Comparison of ENCODE assay signal across 24 cellular contexts in genomic region chr3:14132120-14132519, GRCh38.
"Had no signal": no experiment of that assay in that cellular context is flagged by ENCODE, and none has a peak within 500 bp of the region (broad histone marks: within the 10 kb centered on the region; RNA-seq: fewer than 3 reads in every experiment).

No MANE protein-coding gene starts in this region.

- H3K4me3 Mint-ChIP-seq: activated CD4-positive, alpha-beta memory T cell treated with anti-CD3 and anti-CD28 coated beads for 36 hours; activated CD4-positive, alpha-beta T cell treated with anti-CD3 and anti-CD28 coated beads, Interleukin-2, amount 10 ng/mL, durations not matched to agents 7 days and 5 days; activated naive CD4-positive, alpha-beta T cell treated with anti-CD3 and anti-CD28 coated beads, Interleukin-2, amount 50 U/mL, for 24 hours; activated T-cell treated with anti-CD3 and anti-CD28 coated beads, Interleukin-2, amount 50 U/mL, for 4 hours; central memory CD8-positive, alpha-beta T cell; T-helper 1 cell treated with Interleukin-12 subunit alpha and Interleukin-12 subunit beta and Interleukin-4 antibody, amounts not matched to agents 30 μg/mL and 1 μg/mL, for 36 hours had no signal

- FAIRE-seq: TTC549 had no signal

- H3K27ac Mint-ChIP-seq: activated CD4-positive, alpha-beta memory T cell treated with anti-CD3 and anti-CD28 coated beads for 36 hours; activated CD4-positive, alpha-beta T cell treated with anti-CD3 and anti-CD28 coated beads, Interleukin-2, amount 10 ng/mL, durations not matched to agents 7 days and 5 days; activated naive CD4-positive, alpha-beta T cell treated with anti-CD3 and anti-CD28 coated beads, Interleukin-2, amount 50 U/mL, for 24 hours; T-helper 1 cell treated with Interleukin-12 subunit alpha and Interleukin-12 subunit beta and Interleukin-4 antibody, amounts not matched to agents 30 μg/mL and 1 μg/mL, for 36 hours had no signal

- H3K4me3 ChIP-seq: MG63, Peyer's patch had no signal

- H3K27me3 ChIP-seq: MG63, Peyer's patch had no signal

- ATAC-seq: activated T-cell treated with anti-CD3 and anti-CD28 coated beads, Interleukin-2, amount 50 U/mL, for 4 hours had no signal

- H3K9me3 Mint-ChIP-seq: activated CD4-positive, alpha-beta memory T cell treated with anti-CD3 and anti-CD28 coated beads for 36 hours; activated CD4-positive, alpha-beta T cell treated with anti-CD3 and anti-CD28 coated beads, Interleukin-2, amount 10 ng/mL, durations not matched to agents 7 days and 5 days; activated naive CD4-positive, alpha-beta T cell treated with anti-CD3 and anti-CD28 coated beads, Interleukin-2, amount 50 U/mL, for 24 hours; activated T-cell treated with anti-CD3 and anti-CD28 coated beads, Interleukin-2, amount 50 U/mL, for 4 hours; central memory CD8-positive, alpha-beta T cell; T-helper 1 cell treated with Interleukin-12 subunit alpha and Interleukin-12 subunit beta and Interleukin-4 antibody, amounts not matched to agents 30 μg/mL and 1 μg/mL, for 36 hours had no signal

- H3K27ac ChIP-seq: KMS-11, VCaP had no signal

- H3K27me3 Mint-ChIP-seq: activated CD4-positive, alpha-beta memory T cell treated with anti-CD3 and anti-CD28 coated beads for 36 hours; activated CD4-positive, alpha-beta T cell treated with anti-CD3 and anti-CD28 coated beads, Interleukin-2, amount 10 ng/mL, durations not matched to agents 7 days and 5 days; activated naive CD4-positive, alpha-beta T cell treated with anti-CD3 and anti-CD28 coated beads, Interleukin-2, amount 50 U/mL, for 24 hours; central memory CD8-positive, alpha-beta T cell had no signal

- H3K9ac ChIP-seq: KMS-11 had no signal

- H3K9me3 ChIP-seq: MG63, Peyer's patch had no signal

- DNase-seq: activated CD4-positive, alpha-beta memory T cell treated with anti-CD3 and anti-CD28 coated beads for 36 hours; activated CD4-positive, alpha-beta T cell treated with anti-CD3 and anti-CD28 coated beads, Interleukin-2, amount 10 ng/mL, durations not matched to agents 7 days and 5 days; activated CD4-positive, CD25-positive, alpha-beta regulatory T cell; activated CD8-positive, alpha-beta memory T cell treated with anti-CD3 and anti-CD28 coated beads for 24 hours; activated gamma-delta T cell treated with Interleukin-2 at 50 U/mL for 16 hours; activated T-cell treated with anti-CD3 and anti-CD28 coated beads, Interleukin-2, amount 50 U/mL, for 4 hours; aorta; MG63; MV-4-11; NCI-H1092 treated with DMSO at 0.1 percent for 48 hours; NCI-H1417 treated with DMSO at 0.1 percent for 48 hours; NCI-H1694 treated with DMSO at 0.1 percent for 48 hours; NCI-H2029 treated with DMSO at 0.1 percent for 48 hours; NCI-H345; NCI-H510A treated with DMSO at 0.1 percent for 48 hours; Peyer's patch; SHP77; T-helper 9 cell had no signal

- H3K4me2 ChIP-seq: KMS-11 had no signal
